8 cellular contexts compared by ENCODE assay signal in the genomic region with DNA sequence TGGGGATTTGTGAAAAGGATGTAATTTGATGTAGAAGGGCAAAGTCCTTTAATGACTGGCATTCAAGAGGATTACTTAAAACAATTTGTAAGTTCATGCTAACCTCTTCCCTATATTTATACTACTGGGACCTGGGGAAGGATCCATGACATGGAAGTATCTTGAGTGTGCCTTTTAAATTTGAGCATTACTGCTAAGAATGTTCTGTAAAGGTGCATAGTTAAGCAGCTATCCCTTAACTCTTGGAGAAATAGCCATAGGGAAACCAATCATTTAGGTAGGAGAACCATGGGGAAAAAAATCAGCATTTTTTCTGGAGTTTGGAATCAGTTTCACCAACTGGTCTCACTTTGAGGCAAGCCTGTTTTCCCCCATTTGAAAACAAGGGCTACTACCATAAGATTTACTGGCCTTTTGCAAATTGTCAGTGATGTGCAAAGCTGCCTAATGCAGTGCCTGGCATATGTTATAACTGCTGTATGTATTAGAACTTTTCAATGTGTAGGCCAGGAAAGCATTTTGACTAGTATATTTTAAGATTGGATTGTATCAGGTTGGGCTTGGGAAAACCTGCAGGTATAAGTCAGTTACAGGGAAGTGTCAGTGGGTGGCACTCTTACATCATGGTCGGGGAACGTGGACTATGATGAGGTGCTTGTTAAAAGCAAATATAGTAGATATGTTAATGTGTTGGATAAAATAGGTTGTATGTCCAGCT.
DNase-seq lines count a peak whose midpoint lies in the region; ATAC-seq and TF ChIP-seq lines count a peak whose summit lies in the region.

No MANE protein-coding gene starts in this region.

- peak overlapping the region; percentile 79 for H3K4me3 ChIP-seq in brain microvascular endothelial cell (ENCODE audit: low read depth, low read length)

- H3K36me3 ChIP-seq in KOPT-K1 (ENCODE audit: insufficient read depth, low read length) = peaks cover 45% of the 10 kb centered on the region
- H3K36me3 ChIP-seq in brain microvascular endothelial cell (replicated peaks) = peaks cover 19% of the 10 kb centered on the region

- no peaks in the 10 kb centered on the region for H3K27me3 ChIP-seq in brain microvascular endothelial cell (replicated peaks)

- POLR2A ChIA-PET in RWPE1 (lab: Yijun Ruan, JAX; ENCODE audit: low non-redundant PET) = no interaction called here

- in situ Hi-C loops in brain microvascular endothelial cell (cut with HindIII; ENCODE audit: low pct_ligation_motif_present, low sequenced_read_pairs) = no loop called here

- no peaks in the 10 kb centered on the region for H3K9me3 ChIP-seq in KOPT-K1 (ENCODE audit: insufficient read depth, low read length, poor library complexity, severe bottlenecking)

- CTCF ChIA-PET in RWPE1 (lab: Yijun Ruan, JAX) = interaction anchor here (0.7 to 0.8 kb wide), 2 partner anchors 11 to 25 kb away, joined by 3 read pairs; no protein-coding TSS in a partner anchor

- DNase-seq in NCI-H510A treated with DMSO at 0.1 percent for 48 hours (lab: John Stamatoyannopoulos, UW) (peak; percentile 49), NCI-H510A (lab: John Stamatoyannopoulos, UW) (no peak), RWPE1 (ENCODE audit: low spot score) (peak; percentile 40), brain microvascular endothelial cell (peak; percentile 60), iris pigment epithelial cell (ENCODE audit: low read depth) (peak; percentile 85)
- DNase-seq in stimulated activated CD8-positive, alpha-beta memory T cell treated with anti-CD3 and anti-CD28 coated beads, Interleukin-4, amount 100 ng/mL, for 48 hours = peak; percentile 51

- TF ChIP-seq CTCF in RWPE1 (conservative IDR thresholded peaks at IDR 0.05; ENCODE audit: low read depth) (peak; percentile 72), brain microvascular endothelial cell (IDR thresholded peaks at IDR 0.05; ENCODE audit: low read depth, low read length, missing control alignments) (peak; percentile 69)

- H3K27ac ChIP-seq in KOPT-K1 (ENCODE audit: low read depth, low read length, poor library complexity, severe bottlenecking) = peak overlapping the region; percentile 92
- no peak overlapping the region for H3K27ac ChIP-seq in RWPE1
- H3K27ac ChIP-seq in brain microvascular endothelial cell = peak overlapping the region; percentile 16

- ATAC-seq in GM21528 (IDR thresholded peaks at IDR 0.05; ENCODE audit: low FRiP score, unreplicated experiment) = peak; percentile 30
